Comparison of ENCODE assay signal across 8 cellular contexts in genomic region chr11:75526192-75526541, GRCh38. TPM values are rescaled to one million over a fixed set of nuclear protein-coding genes. Genes with fewer than 3 reads are reported as not detected.
DNase-seq lines count a peak whose midpoint lies in the region; ATAC-seq, FAIRE-seq and TF ChIP-seq lines count a peak whose summit lies in the region.

No MANE protein-coding gene starts in this region.

- intact Hi-C loops in activated CD4-positive, alpha-beta T cell treated with anti-CD3 and anti-CD28 coated beads, Interleukin-2, amount 10 ng/mL, durations not matched to agents 24 days and 14 days (cut with micrococcal nuclease) = loop anchor here (2.0 kb wide), 2 partner anchors 37 to 51 kb away; partner anchors contain the start of gene SERPINH1
- intact Hi-C loops in HepG2 (cut with micrococcal nuclease; ENCODE audit: unreplicated experiment) = no loop called here

- H3K27ac ChIP-seq in HepG2 (ENCODE audit: extremely low read length, insufficient read depth, low read length) = no peak overlapping the region
- H3K27ac ChIP-seq in thoracic aorta = no peak overlapping the region

- 8% methylated on average over 21 of the region's 21 CpGs for WGBS in HepG2 (ENCODE audit: low lambda C conversion rate)

- H3K9me3 ChIP-seq in HepG2 (ENCODE audit: low read length) (no peaks in the 10 kb centered on the region), thoracic aorta (no peaks in the 10 kb centered on the region)

- H3K4me3 Mint-ChIP-seq in activated CD4-positive, alpha-beta T cell treated with anti-CD3 and anti-CD28 coated beads, Interleukin-2, amount 10 ng/mL, durations not matched to agents 24 days and 14 days = peak overlapping the region; percentile 85
- H3K4me3 Mint-ChIP-seq in activated naive CD8-positive, alpha-beta T cell = peak overlapping the region; percentile 82

- no TSS peak for BruUV-seq in HepG2 (replicated peaks; lab: Mats Ljungman, UMichigan)

- TF ChIP-seq CTCF in HepG2 (CRISPR knock-in tag; IDR thresholded peaks at IDR 0.05) (no peak), thoracic aorta (IDR thresholded peaks at IDR 0.05) (no peak)

- H3K4me1 ChIP-seq in HepG2 (ENCODE audit: insufficient read depth, low read length) (peaks cover 81% of the 10 kb centered on the region), thoracic aorta (ENCODE audit: control insufficient read depth in 1 of 2, low read depth in 2 of 2) (peaks cover 1 to 32% of the 10 kb centered on the region in 2 donors)

- TF ChIP-seq EP300 in HepG2 (IDR thresholded peaks at IDR 0.05; ENCODE audit: low read depth in 2 of 2, low read length in 2 of 2) (no peak), HepG2 (CRISPR knock-in tag; IDR thresholded peaks at IDR 0.05; ENCODE audit: borderline replicate concordance) (no peak)

- TF ChIP-seq RAD21 in HepG2 (CRISPR knock-in tag; IDR thresholded peaks at IDR 0.05) = no peak

- H3K4me3 ChIP-seq in HepG2 (replicated peaks in 1 of 3; ENCODE audit: insufficient read depth in 1 of 3, low read depth in 2 of 3, low read length in 3 of 3) (peak overlapping the region; percentile 79 to 93 (median 88)), thoracic aorta (peak overlapping the region; percentile 85)

- peak overlapping the region; percentile 88 for H3K4me2 ChIP-seq in HepG2 (ENCODE audit: low read depth, low read length)

- ATAC-seq in HepG2 = no peak
- ATAC-seq in thoracic aorta (ENCODE audit: insufficient number of reproducible peaks, low FRiP score, low read depth) = no peak
- no peak for ATAC-seq in GM21528 (IDR thresholded peaks at IDR 0.05; ENCODE audit: low FRiP score, unreplicated experiment)

- H3K27ac Mint-ChIP-seq in activated CD4-positive, alpha-beta T cell treated with anti-CD3 and anti-CD28 coated beads, Interleukin-2, amount 10 ng/mL, durations not matched to agents 24 days and 14 days = peak overlapping the region; percentile 78
- H3K27ac Mint-ChIP-seq in activated naive CD8-positive, alpha-beta T cell = peak overlapping the region; percentile 22

- in situ Hi-C loops in HepG2 (cut with HindIII; ENCODE audit: extremely low pct_ligation_motif_present, low pct_unique_long_range_greater_than_20kb) = no loop called here

- no peak for TF ChIP-seq POLR2A in HepG2 (IDR thresholded peaks at IDR 0.05; ENCODE audit: insufficient read depth in 1 of 2, low read depth in 2 of 2, low read length in 2 of 2)

- no peak for FAIRE-seq in HepG2 (lab: Jason Lieb, UNC)

- DNase-seq in activated CD4-positive, alpha-beta T cell treated with anti-CD3 and anti-CD28 coated beads, Interleukin-2, amount 10 ng/mL, durations not matched to agents 24 days and 14 days = no peak
- no peak for DNase-seq in activated CD4-positive, alpha-beta T cell treated with anti-CD3 and anti-CD28 coated beads, Interleukin-2, amount 50 U/mL, for 1 hour
- DNase-seq in HepG2 (ENCODE audit: low spot score) = no peak
- no peak for DNase-seq in thoracic aorta (ENCODE audit: low spot score)
- no peak for DNase-seq in occipital lobe (lab: John Stamatoyannopoulos, UW)
- DNase-seq in NCI-H1436 (lab: John Stamatoyannopoulos, UW) = no peak

- POLR2A ChIA-PET in HepG2 (lab: Yijun Ruan, JAX) = interaction anchor here (0.9 to 1.2 kb wide), 5 partner anchors 9 to 42 kb away, joined by 3 to 4 read pairs (median 3); no protein-coding TSS in a partner anchor

- H3K36me3 ChIP-seq in HepG2 (replicated peaks in 1 of 2; ENCODE audit: control insufficient read depth in 1 of 2, insufficient read depth in 2 of 2, low read length in 2 of 2) (peaks cover 0 to 1% of the 10 kb centered on the region in 2 experiments; a peak in 1 of 5 replicates), thoracic aorta (no peaks in the 10 kb centered on the region)

- H3K9ac ChIP-seq in HepG2 (ENCODE audit: insufficient read depth, low read depth, low read length) = peak overlapping the region; percentile 58

- H3K9me3 Mint-ChIP-seq in activated CD4-positive, alpha-beta T cell treated with anti-CD3 and anti-CD28 coated beads, Interleukin-2, amount 10 ng/mL, durations not matched to agents 24 days and 14 days = no peaks in the 10 kb centered on the region
- no peaks in the 10 kb centered on the region for H3K9me3 Mint-ChIP-seq in activated naive CD8-positive, alpha-beta T cell (ENCODE audit: low read depth)

- H4K20me1 ChIP-seq in HepG2 (ENCODE audit: insufficient read depth, low read length) = no peaks in the 10 kb centered on the region; the same call in 1 of the 2 replicates

- peaks cover 17% of the 10 kb centered on the region for H3K4me1 Mint-ChIP-seq in activated CD4-positive, alpha-beta T cell treated with anti-CD3 and anti-CD28 coated beads, Interleukin-2, amount 10 ng/mL, durations not matched to agents 24 days and 14 days
- H3K4me1 Mint-ChIP-seq in activated naive CD8-positive, alpha-beta T cell (ENCODE audit: low read depth) = peaks cover 21% of the 10 kb centered on the region

- peaks cover 27% of the 10 kb centered on the region for H3K27me3 Mint-ChIP-seq in activated CD4-positive, alpha-beta T cell treated with anti-CD3 and anti-CD28 coated beads, Interleukin-2, amount 10 ng/mL, durations not matched to agents 24 days and 14 days
- H3K27me3 Mint-ChIP-seq in activated naive CD8-positive, alpha-beta T cell = no peaks in the 10 kb centered on the region

- no peaks in the 10 kb centered on the region for H3K36me3 Mint-ChIP-seq in activated CD4-positive, alpha-beta T cell treated with anti-CD3 and anti-CD28 coated beads, Interleukin-2, amount 10 ng/mL, durations not matched to agents 24 days and 14 days (ENCODE audit: low read depth)
- no peaks in the 10 kb centered on the region for H3K36me3 Mint-ChIP-seq in activated naive CD8-positive, alpha-beta T cell

- peaks cover 40% of the 10 kb centered on the region for H3K79me2 ChIP-seq in HepG2 (ENCODE audit: insufficient read depth, low read length)

- CTCF ChIA-PET in HepG2 (lab: Yijun Ruan, JAX; ENCODE audit: low intra/inter-chr PET ratio, low total read pairs) = interaction anchor here (0.9 kb wide), 1 partner anchor 81 kb away, joined by 4 read pairs; no protein-coding TSS in a partner anchor

- H2AFZ ChIP-seq in HepG2 (ENCODE audit: low read length) = no peak overlapping the region

- H3K27me3 ChIP-seq in HepG2 (ENCODE audit: control insufficient read depth in 1 of 2, insufficient read depth in 2 of 2, low read length in 2 of 2) = no peaks in the 10 kb centered on the region
- no peaks in the 10 kb centered on the region for H3K27me3 ChIP-seq in thoracic aorta (replicated peaks; ENCODE audit: insufficient read depth)

RNA-seq across cellular contexts. Expression of gene GDPD5, which starts 0.4 kb away (rescaled TPM):
- 13.4 and 14.5 TPM in 2 replicates for total RNA-seq in activated CD4-positive, alpha-beta T cell treated with anti-CD3 and anti-CD28 coated beads, Interleukin-2, amount 10 ng/mL, durations not matched to agents 24 days and 14 days
- total RNA-seq in HepG2 (2016; rRNA removed; fragmentation: Illumina TruSeq; extraction: Trizol) = 35.8 and 67.5 TPM in 2 replicates
- total RNA-seq in HepG2 (2016; cell fraction: cytosol; rRNA removed; fragmentation: Illumina TruSeq; extraction: Trizol; ENCODE audit: low read depth) = 24.1 and 26.9 TPM in 2 replicates
- 31.0 and 63.9 TPM in 2 replicates for total RNA-seq in HepG2 (2016; cell fraction: insoluble cytoplasmic fraction; rRNA removed; fragmentation: Illumina TruSeq; extraction: Trizol)
- 48.4 and 52.8 TPM in 2 replicates for total RNA-seq in HepG2 (2016; cell fraction: membrane; rRNA removed; fragmentation: Illumina TruSeq; extraction: Trizol)
- 82.9 and 86.5 TPM in 2 replicates for total RNA-seq in HepG2 (2016; cell fraction: nucleus; rRNA removed; fragmentation: Illumina TruSeq; extraction: Trizol)
- 55.0 and 55.2 TPM in 2 replicates for polyA plus RNA-seq in HepG2 (2011; rRNA removed)
- 19.4 and 33.8 TPM in 2 replicates for polyA plus RNA-seq in HepG2 (2011; cell fraction: cytosol; rRNA removed)
- polyA plus RNA-seq in HepG2 (2011; cell fraction: nucleus; rRNA removed) = 229 and 337 TPM in 2 replicates
- 36.3 and 37.7 TPM in 2 replicates for polyA plus RNA-seq in HepG2 (2012)
- 14.1 and 14.2 TPM in 2 replicates for polyA plus RNA-seq in HepG2 (2016; cell fraction: cytosol; fragmentation: Illumina TruSeq; extraction: Trizol; ENCODE audit: low read depth)
- 33.8 and 39.1 TPM in 2 replicates for polyA plus RNA-seq in HepG2 (2016; cell fraction: insoluble cytoplasmic fraction; fragmentation: Illumina TruSeq; extraction: Trizol; ENCODE audit: low read depth)
- 33.4 and 35.7 TPM in 2 replicates for polyA plus RNA-seq in HepG2 (2016; cell fraction: membrane; fragmentation: Illumina TruSeq; extraction: Trizol; ENCODE audit: low read depth)
- polyA plus RNA-seq in HepG2 (2016; cell fraction: nucleus; fragmentation: Illumina TruSeq; extraction: Trizol; ENCODE audit: insufficient read depth, low read depth) = 217 and 242 TPM in 2 replicates
- 39.6 and 88.9 TPM in 2 replicates for polyA minus RNA-seq in HepG2 (2011; rRNA and poly(A)+ RNA removed; ENCODE audit: low replicate concordance)
- polyA minus RNA-seq in HepG2 (2011; cell fraction: cytosol; rRNA and poly(A)+ RNA removed) = 23.0 and 24.3 TPM in 2 replicates
- polyA minus RNA-seq in HepG2 (2011; cell fraction: nucleus; rRNA and poly(A)+ RNA removed) = 51.5 and 67.3 TPM in 2 replicates
- total RNA-seq in thoracic aorta = 10 to 100 TPM; 30.8 to 34.9 TPM
- total RNA-seq in occipital lobe = 9.8 TPM

RNA-seq across cellular contexts. Expression of gene SERPINH1, which starts 35.9 kb away (rescaled TPM):
- total RNA-seq in activated CD4-positive, alpha-beta T cell treated with anti-CD3 and anti-CD28 coated beads, Interleukin-2, amount 10 ng/mL, durations not matched to agents 24 days and 14 days = 29.6 and 30.3 TPM in 2 replicates
- 31.3 and 83.8 TPM in 2 replicates for total RNA-seq in HepG2 (2016; rRNA removed; fragmentation: Illumina TruSeq; extraction: Trizol)
- total RNA-seq in HepG2 (2016; cell fraction: cytosol; rRNA removed; fragmentation: Illumina TruSeq; extraction: Trizol; ENCODE audit: low read depth) = 10.9 and 11.9 TPM in 2 replicates
- 27.2 and 84.9 TPM in 2 replicates for total RNA-seq in HepG2 (2016; cell fraction: insoluble cytoplasmic fraction; rRNA removed; fragmentation: Illumina TruSeq; extraction: Trizol)
- 21.3 and 21.4 TPM in 2 replicates for total RNA-seq in HepG2 (2016; cell fraction: membrane; rRNA removed; fragmentation: Illumina TruSeq; extraction: Trizol)
- total RNA-seq in HepG2 (2016; cell fraction: nucleus; rRNA removed; fragmentation: Illumina TruSeq; extraction: Trizol) = 63.4 and 80.5 TPM in 2 replicates
- 83.6 and 101 TPM in 2 replicates for polyA plus RNA-seq in HepG2 (2011; rRNA removed)
- 50.5 and 96.5 TPM in 2 replicates for polyA plus RNA-seq in HepG2 (2011; cell fraction: cytosol; rRNA removed)
- polyA plus RNA-seq in HepG2 (2011; cell fraction: nucleus; rRNA removed) = 91.5 and 110 TPM in 2 replicates
- 46.1 and 57.3 TPM in 2 replicates for polyA plus RNA-seq in HepG2 (2012)
- polyA plus RNA-seq in HepG2 (2016; cell fraction: cytosol; fragmentation: Illumina TruSeq; extraction: Trizol; ENCODE audit: low read depth) = 8.9 and 11.1 TPM in 2 replicates
- polyA plus RNA-seq in HepG2 (2016; cell fraction: insoluble cytoplasmic fraction; fragmentation: Illumina TruSeq; extraction: Trizol; ENCODE audit: low read depth) = 30.8 and 35.3 TPM in 2 replicates
- 15.5 and 16.1 TPM in 2 replicates for polyA plus RNA-seq in HepG2 (2016; cell fraction: membrane; fragmentation: Illumina TruSeq; extraction: Trizol; ENCODE audit: low read depth)
- 114 and 127 TPM in 2 replicates for polyA plus RNA-seq in HepG2 (2016; cell fraction: nucleus; fragmentation: Illumina TruSeq; extraction: Trizol; ENCODE audit: insufficient read depth, low read depth)
- 129 and 168 TPM in 2 replicates for polyA minus RNA-seq in HepG2 (2011; rRNA and poly(A)+ RNA removed; ENCODE audit: low replicate concordance)
- polyA minus RNA-seq in HepG2 (2011; cell fraction: cytosol; rRNA and poly(A)+ RNA removed) = 52.3 and 73.2 TPM in 2 replicates
- 20.1 and 27.8 TPM in 2 replicates for polyA minus RNA-seq in HepG2 (2011; cell fraction: nucleus; rRNA and poly(A)+ RNA removed)
- 100 to 1,000 TPM; 367 to 480 TPM for total RNA-seq in thoracic aorta
- 29.3 TPM for total RNA-seq in occipital lobe
